ENCODE assay signal across 17 cellular contexts in the genomic region with DNA sequence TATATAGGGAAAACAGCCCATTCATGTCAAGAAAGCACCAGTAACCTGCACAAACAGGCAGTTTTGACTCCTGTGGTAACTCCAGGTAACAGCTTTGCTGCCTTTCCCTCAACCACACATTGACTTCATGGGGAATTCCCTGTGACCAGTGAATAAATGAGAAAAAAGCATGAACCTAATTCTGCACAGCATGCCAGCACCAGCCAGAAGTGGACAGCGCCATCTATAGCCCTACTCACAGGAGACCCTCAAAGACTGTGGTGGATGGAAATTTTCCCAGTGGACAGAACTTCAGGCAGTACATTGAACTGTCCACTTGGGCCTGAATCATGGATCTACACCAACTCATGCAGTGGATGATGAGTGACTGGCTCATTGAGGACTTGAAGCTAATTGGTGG.
A peak's percentile ranks its signal among the peaks of the same experiment; 100 is the strongest.
DNase-seq lines count a peak whose midpoint lies in the region; FAIRE-seq and TF ChIP-seq lines count a peak whose summit lies in the region.
"Had no signal": no experiment of that assay in that cellular context is flagged by ENCODE, and none has a peak within 500 bp of the region (broad histone marks: within the 10 kb centered on the region; RNA-seq: fewer than 3 reads in every experiment).

No MANE protein-coding gene starts in this region.

- peaks cover 12% of the 10 kb centered on the region for H3K27me3 Mint-ChIP-seq in activated naive CD4-positive, alpha-beta T cell treated with anti-CD3 and anti-CD28 coated beads for 36 hours (ENCODE audit: low read depth)

- H2AFZ ChIP-seq in H1 (ENCODE audit: low read length): no peak overlapping the region

- no peak overlapping the region for H2BK15ac ChIP-seq in H1 (ENCODE audit: low read length)

- intact Hi-C loops in activated naive CD4-positive, alpha-beta T cell treated with anti-CD3 and anti-CD28 coated beads for 36 hours (cut with micrococcal nuclease): no loop called here

- no peak overlapping the region for H4K5ac ChIP-seq in H1 (ENCODE audit: insufficient read length, low read depth, low read length)

- no peaks in the 10 kb centered on the region for H3K27me3 ChIP-seq in H1 (replicated peaks in 1 of 4; ENCODE audit: control insufficient read depth in 3 of 4, extremely low read depth in 1 of 4, insufficient read depth in 3 of 4, low read length in 3 of 4)
- H3K27me3 ChIP-seq in MG63: no peaks in the 10 kb centered on the region
- H3K27me3 ChIP-seq: transverse colon had no signal

- H3K14ac ChIP-seq in H1 (ENCODE audit: insufficient read length): no peak overlapping the region

- H3K36me3 ChIP-seq in H1 (ENCODE audit: control insufficient read depth in 2 of 4, insufficient read depth in 4 of 4, low read length in 3 of 4): no peaks in the 10 kb centered on the region
- no peaks in the 10 kb centered on the region for H3K36me3 ChIP-seq in MG63
- H3K36me3 ChIP-seq: transverse colon had no signal

- H3K23me2 ChIP-seq in H1 (ENCODE audit: low read depth, low read length): no peaks in the 10 kb centered on the region

- no peak overlapping the region for H2BK5ac ChIP-seq in H1 (ENCODE audit: low read depth, low read length)

- no peaks in the 10 kb centered on the region for H4K20me1 ChIP-seq in H1 (replicated peaks in 1 of 2; ENCODE audit: control insufficient read depth in 1 of 2, insufficient read depth in 2 of 2, low read length in 2 of 2)

- no peak overlapping the region for H2AK5ac ChIP-seq in H1 (ENCODE audit: low read depth, low read length)

- no peaks in the 10 kb centered on the region for H3K79me1 ChIP-seq in H1 (ENCODE audit: low read depth, low read length)

- H3K23ac ChIP-seq in H1 (ENCODE audit: insufficient read length): no peak overlapping the region

- CTCF ChIA-PET in activated naive CD4-positive, alpha-beta T cell treated with anti-CD3 and anti-CD28 coated beads for 36 hours (lab: Charles Lee): interaction anchor here (1.3 kb wide), 1 partner anchor 9 kb away, joined by 4 read pairs; no protein-coding TSS in a partner anchor
- CTCF ChIA-PET in H1 (lab: Charles Lee; ENCODE audit: partially characterized antibody): interaction anchor here (1.0 to 4.6 kb wide), 8 partner anchors 8 to 306 kb away, joined by 3 to 23 read pairs (median 4); no protein-coding TSS in a partner anchor

- no peaks in the 10 kb centered on the region for H3K36me3 Mint-ChIP-seq in activated naive CD4-positive, alpha-beta T cell treated with anti-CD3 and anti-CD28 coated beads for 36 hours (ENCODE audit: low read depth)
- H3K36me3 Mint-ChIP-seq: immature natural killer cell had no signal

- no peak overlapping the region for H2BK20ac ChIP-seq in H1 (ENCODE audit: low read length)

- peak; percentile 24 for DNase-seq in activated naive CD4-positive, alpha-beta T cell treated with anti-CD3 and anti-CD28 coated beads for 36 hours
- no peak for DNase-seq in activated naive CD4-positive, alpha-beta T cell (lab: John Stamatoyannopoulos, UW)
- peak; percentile 70 for DNase-seq in NCI-H69 (lab: John Stamatoyannopoulos, UW)
- no peak for DNase-seq in H1 (ENCODE audit: low read depth in 1 of 2, low spot score in 2 of 2)
- no peak for DNase-seq in urothelium cell line (ENCODE audit: low spot score)
- no peak for DNase-seq in MG63
- no peak for DNase-seq in NCI-H446 treated with DMSO at 0.1 percent for 48 hours (lab: John Stamatoyannopoulos, UW)
- DNase-seq in putamen (ENCODE audit: low spot score): no peak
- DNase-seq: activated CD4-positive, alpha-beta T cell treated with anti-CD3 and anti-CD28 coated beads, Interleukin-2, amount 10 ng/mL, durations not matched to agents 7 days and 5 days; activated gamma-delta T cell; effector memory CD8-positive, alpha-beta T cell; immature natural killer cell; KG1; NCI-H1930; T-helper 17 cell; transverse colon had no signal

- no peak overlapping the region for H4K8ac ChIP-seq in H1 (ENCODE audit: extremely low read depth, insufficient read depth, low read length)

- H3K27ac Mint-ChIP-seq in activated naive CD4-positive, alpha-beta T cell treated with anti-CD3 and anti-CD28 coated beads for 36 hours: no peak overlapping the region
- H3K27ac Mint-ChIP-seq: activated CD4-positive, alpha-beta T cell treated with anti-CD3 and anti-CD28 coated beads, Interleukin-2, amount 10 ng/mL, durations not matched to agents 7 days and 5 days; effector memory CD8-positive, alpha-beta T cell; immature natural killer cell; T-helper 17 cell had no signal

- TF ChIP-seq RAD21 in H1 (IDR thresholded peaks at IDR 0.05 in 1 of 2, conservative IDR thresholded peaks at IDR 0.05 in 1 of 2; ENCODE audit: low read depth in 2 of 2, low read length in 2 of 2): peak; percentile 59 to 65

- no peak for TF ChIP-seq POLR2A in H1 (IDR thresholded peaks at IDR 0.05; ENCODE audit: control extremely low read depth in 1 of 2, low read depth in 2 of 2, low read length in 2 of 2)

- H3K9me3 Mint-ChIP-seq in activated naive CD4-positive, alpha-beta T cell treated with anti-CD3 and anti-CD28 coated beads for 36 hours: no peaks in the 10 kb centered on the region
- H3K9me3 Mint-ChIP-seq: activated CD4-positive, alpha-beta T cell treated with anti-CD3 and anti-CD28 coated beads, Interleukin-2, amount 10 ng/mL, durations not matched to agents 7 days and 5 days; effector memory CD8-positive, alpha-beta T cell; immature natural killer cell had no signal

- H3K4me3 Mint-ChIP-seq in activated naive CD4-positive, alpha-beta T cell treated with anti-CD3 and anti-CD28 coated beads for 36 hours: no peak overlapping the region
- H3K4me3 Mint-ChIP-seq: activated CD4-positive, alpha-beta T cell treated with anti-CD3 and anti-CD28 coated beads, Interleukin-2, amount 10 ng/mL, durations not matched to agents 7 days and 5 days; effector memory CD8-positive, alpha-beta T cell; immature natural killer cell; T-helper 17 cell had no signal

- POLR2A ChIA-PET in H1 (lab: Charles Lee; ENCODE audit: partially characterized antibody): no interaction called here

- H3K4me3 ChIP-seq in H1 (ENCODE audit: extremely low read depth in 1 of 4, insufficient read depth in 2 of 4, low read depth in 3 of 4, low read length in 4 of 4) (no peak overlapping the region), MG63 (no peak overlapping the region)
- H3K4me3 ChIP-seq: transverse colon had no signal

- FAIRE-seq in H1 (lab: Jason Lieb, UNC): peak; percentile 52
- peak; percentile 55 for FAIRE-seq in urothelium cell line (lab: Jason Lieb, UNC)
- FAIRE-seq: frontal cortex had no signal

- H3K27ac ChIP-seq in H1 (ENCODE audit: low read depth, low read length): no peak overlapping the region
- H3K27ac ChIP-seq: transverse colon had no signal

- H3K56ac ChIP-seq in H1 (replicated peaks; ENCODE audit: insufficient read length, low read depth, low read length): no peak overlapping the region

- no peaks in the 10 kb centered on the region for H3K79me2 ChIP-seq in H1 (ENCODE audit: control insufficient read depth in 1 of 2, insufficient read depth in 2 of 2, low read length in 2 of 2)

- no peak overlapping the region for H2BK120ac ChIP-seq in H1 (replicated peaks; ENCODE audit: low read depth, low read length)

- no peaks in the 10 kb centered on the region for H3K9me3 ChIP-seq in H1 (ENCODE audit: insufficient read depth in 2 of 2, low read depth in 1 of 2, low read length in 1 of 2)
- H3K9me3 ChIP-seq in MG63: no peaks in the 10 kb centered on the region
- H3K9me3 ChIP-seq: transverse colon had no signal

- H3K18ac ChIP-seq in H1 (ENCODE audit: extremely low read depth, low read length): no peak overlapping the region

- peaks cover 0 to 11% (median 7%) of the 10 kb centered on the region in 4 experiments; a peak in 6 of 7 replicates for H3K4me1 ChIP-seq in H1 (replicated peaks in 1 of 4; ENCODE audit: control insufficient read depth in 3 of 4, insufficient read depth in 4 of 4, low read length in 3 of 4)
- H3K4me1 ChIP-seq: transverse colon had no signal

- H3K9ac ChIP-seq in H1 (replicated peaks in 1 of 4; ENCODE audit: extremely low read depth in 1 of 4, low read depth in 3 of 4, low read length in 3 of 4): no peak overlapping the region

- TF ChIP-seq CTCF in H1 (IDR thresholded peaks at IDR 0.05; ENCODE audit: control extremely low read depth in 1 of 3, insufficient read depth in 1 of 3, low read depth in 1 of 3, low read length in 3 of 3): peak; percentile 42 to 55 (median 53)

- no peak overlapping the region for H3K4ac ChIP-seq in H1 (replicated peaks; ENCODE audit: insufficient read length, low read depth, low read length)

- H4K91ac ChIP-seq in H1 (replicated peaks; ENCODE audit: insufficient read length, low read length): no peak overlapping the region

- no peak overlapping the region for H3K4me2 ChIP-seq in H1 (ENCODE audit: insufficient read depth in 1 of 2, low read depth in 2 of 2, low read length in 2 of 2)

- no peak overlapping the region for H2BK12ac ChIP-seq in H1 (ENCODE audit: low read depth, low read length)

- no peaks in the 10 kb centered on the region for H3K4me1 Mint-ChIP-seq in activated naive CD4-positive, alpha-beta T cell treated with anti-CD3 and anti-CD28 coated beads for 36 hours (ENCODE audit: low read depth)
- H3K4me1 Mint-ChIP-seq: activated CD4-positive, alpha-beta T cell treated with anti-CD3 and anti-CD28 coated beads, Interleukin-2, amount 10 ng/mL, durations not matched to agents 7 days and 5 days; immature natural killer cell; T-helper 17 cell had no signal

- WGBS in H1 (ENCODE audit: extremely low coverage in 1 of 2, insufficient coverage in 1 of 2, insufficient read length in 1 of 2, insufficient replicate concordance in 2 of 2, low coverage in 1 of 2, low lambda C conversion rate in 2 of 2, missing lambda C conversion rate in 1 of 2), 2 experiments: 53% methylated on average over 1 of the region's 1 CpG; no CpG with 5 or more reads in 1 of the 2 experiments

- no peak for TF ChIP-seq EP300 in H1 (IDR thresholded peaks at IDR 0.05; ENCODE audit: borderline replicate concordance in 1 of 2, low read depth in 2 of 2, low read length in 2 of 2)

TF ChIP-seq in H1, 55 proteins besides CTCF, POLR2A, EP300 and RAD21:
- TF ChIP-seq SIRT6 (IDR thresholded peaks at IDR 0.05; ENCODE audit: low read length) (no peak), KDM4A (IDR thresholded peaks at IDR 0.05; ENCODE audit: low read depth, low read length, severe bottlenecking) (no peak)

Comparison
In these comparisons a context has a peak if more than half of its experiments do, and no peak if none do; other contexts are left out.
1. DNase-seq: peak in activated naive CD4-positive, alpha-beta T cell treated with anti-CD3 and anti-CD28 coated beads for 36 hours (single experiment) and NCI-H69 (single experiment); none in activated naive CD4-positive, alpha-beta T cell (0 of 4), H1 (0 of 2), urothelium cell line (single experiment), MG63 (single experiment), NCI-H446 treated with DMSO at 0.1 percent for 48 hours (single experiment) and putamen (single experiment).